ENCODE assay signal across 24 cellular contexts in the genomic region with DNA sequence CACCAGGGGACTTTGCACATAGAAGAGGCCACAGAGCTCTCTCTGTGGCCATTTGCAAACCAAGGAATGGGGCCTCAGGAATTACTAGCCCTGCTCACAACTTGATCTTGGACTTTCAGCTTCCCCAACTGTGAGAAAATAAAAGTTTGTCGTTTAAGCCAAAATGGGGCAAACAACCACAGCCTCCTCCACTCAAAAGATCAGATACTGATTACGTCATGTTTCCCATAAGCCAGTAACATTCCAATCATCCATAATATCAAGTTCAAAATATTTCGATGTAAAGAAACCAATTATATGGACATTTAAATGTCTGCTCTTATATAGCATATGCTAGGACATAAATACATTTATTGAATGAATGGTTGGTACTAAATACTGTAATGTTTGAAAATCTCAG.
DNase-seq lines count a peak whose midpoint lies in the region; ATAC-seq, FAIRE-seq and TF ChIP-seq lines count a peak whose summit lies in the region.
"Had no signal": no experiment of that assay in that cellular context is flagged by ENCODE, and none has a peak within 500 bp of the region (broad histone marks: within the 10 kb centered on the region; RNA-seq: fewer than 3 reads in every experiment).

No MANE protein-coding gene starts in this region.

- TF ChIP-seq RAD21 in GM12878 (IDR thresholded peaks at IDR 0.05; ENCODE audit: insufficient read depth, low read depth, low read length), result no peak

- H3K4me1 ChIP-seq in GM23338 (ENCODE audit: insufficient read depth), result 0 out of 2 replicates have a peak, but pooled peaks cover 6% of the 10 kb centered on the region
- H3K4me1 ChIP-seq in GM12878 (ENCODE audit: control insufficient read depth, insufficient read depth, low read length), result no peaks in the 10 kb centered on the region
- H3K4me1 ChIP-seq in smooth muscle cell (ENCODE audit: low read depth), result peaks cover 11% of the 10 kb centered on the region
- H3K4me1 ChIP-seq: BLaER1 had no signal

- BruUV-seq in GM12878 (replicated peaks; lab: Mats Ljungman, UMichigan), result no TSS peak

- TF ChIP-seq CTCF in GM23338 (conservative IDR thresholded peaks at IDR 0.05; ENCODE audit: low read depth in 2 of 2) (no peak), GM12878 (IDR thresholded peaks at IDR 0.05 in 2 of 3, conservative IDR thresholded peaks at IDR 0.05 in 1 of 3; ENCODE audit: control insufficient read depth in 2 of 3, extremely low read depth in 1 of 3, insufficient read depth in 1 of 3, low read depth in 3 of 3, low read length in 3 of 3) (no peak), smooth muscle cell (IDR thresholded peaks at IDR 0.05; ENCODE audit: borderline replicate concordance, insufficient read depth, poor library complexity, severe bottlenecking) (no peak)

- DNase-seq in GM23338 (ENCODE audit: low spot score), result no peak
- DNase-seq in GM12878 (ENCODE audit: low read depth, low spot score), result no peak
- DNase-seq in smooth muscle cell (lab: John Stamatoyannopoulos, UW; ENCODE audit: unreplicated experiment), result no peak
- DNase-seq in stimulated activated CD4-positive, alpha-beta T cell treated with anti-CD3 and anti-CD28 coated beads, Interleukin-4, amount 100 ng/mL, for 1 hour, result no peak
- DNase-seq: 8988T; ACHN; BE2C; C1 segment of cervical spinal cord; CD4-positive, alpha-beta memory T cell; CD4-positive, CD25-positive, alpha-beta regulatory T cell; CD8-positive, alpha-beta memory T cell; COR-L47; DMS 273 treated with DMSO at 0.1 percent for 48 hours; DMS153; DMS53; DMS79; DND-41; EL; GDM1 had no signal

- peaks cover 2% of the 10 kb centered on the region for H3K27me3 Mint-ChIP-seq in GM23338 (ENCODE audit: insufficient read depth, low read depth, poor library complexity)
- H3K27me3 Mint-ChIP-seq: CD4-positive, alpha-beta memory T cell; CD4-positive, CD25-positive, alpha-beta regulatory T cell had no signal

- ATAC-seq in GM23338, result peak; percentile 44; the same call in 2 of the 3 replicates
- ATAC-seq in GM12878, result no peak
- no peak for ATAC-seq in HG03159 (IDR thresholded peaks at IDR 0.05; ENCODE audit: unreplicated experiment)

- H3K4me2 ChIP-seq in GM23338 (no peak overlapping the region), GM12878 (ENCODE audit: control insufficient read depth, insufficient read depth) (no peak overlapping the region), smooth muscle cell (no peak overlapping the region)
- H3K4me2 ChIP-seq: BLaER1 had no signal

- in situ Hi-C loops in GM12878 (cut with MboI), result no loop called here

- H3K27me3 ChIP-seq in GM23338 (ENCODE audit: insufficient read depth) (no peaks in the 10 kb centered on the region), GM12878 (replicated peaks in 1 of 2; ENCODE audit: control insufficient read depth in 2 of 2, insufficient read depth in 2 of 2, low read length in 1 of 2) (no peaks in the 10 kb centered on the region), smooth muscle cell (ENCODE audit: low read depth) (no peaks in the 10 kb centered on the region)
- H3K27me3 ChIP-seq: BE2C, BLaER1 had no signal

- POLR2A ChIA-PET in GM12878 (lab: Charles Lee), result no interaction called here

- H3F3A ChIP-seq in GM23338 (replicated peaks; ENCODE audit: low read depth), result no peaks in the 10 kb centered on the region
- peaks cover 17% of the 10 kb centered on the region for H3F3A ChIP-seq in smooth muscle cell (ENCODE audit: low read depth)

- CTCF ChIA-PET in GM12878 (lab: Yijun Ruan, JAX), result interaction anchor here (0.7 kb wide), 1 partner anchor 536 kb away, joined by 3 read pairs; no protein-coding TSS in a partner anchor

- RAD21 ChIA-PET in GM12878 (lab: Charles Lee; ENCODE audit: unreplicated experiment), result no interaction called here

- 0 out of 2 replicates have a peak, but pooled peaks cover 7% of the 10 kb centered on the region for H3K9me2 ChIP-seq in GM23338 (ENCODE audit: insufficient read depth)

- SMC1A ChIA-PET in GM12878 (lab: Charles Lee; ENCODE audit: uncharacterized antibody, unreplicated experiment), result no interaction called here

- no peaks in the 10 kb centered on the region for H3K79me2 ChIP-seq in GM23338 (replicated peaks; ENCODE audit: insufficient read depth)
- no peaks in the 10 kb centered on the region for H3K79me2 ChIP-seq in GM12878 (ENCODE audit: control insufficient read depth, insufficient read depth, low read length)
- peaks cover 16% of the 10 kb centered on the region for H3K79me2 ChIP-seq in smooth muscle cell (ENCODE audit: low read depth)

- H3K4me3 ChIP-seq in GM23338 (no peak overlapping the region), GM12878 (no peak overlapping the region), smooth muscle cell (no peak overlapping the region)
- H3K4me3 ChIP-seq: BLaER1 had no signal

- peaks cover under 1% of the 10 kb centered on the region; the same call in 1 of the 3 replicates for H3K36me3 Mint-ChIP-seq in GM23338 (ENCODE audit: low read depth)
- H3K36me3 Mint-ChIP-seq: CD14-positive monocyte; CD4-positive, CD25-positive, alpha-beta regulatory T cell; CD8-positive, alpha-beta memory T cell had no signal

- H3K36me3 ChIP-seq in GM23338 (ENCODE audit: insufficient read depth) (no peaks in the 10 kb centered on the region; the same call in 1 of the 2 replicates), GM12878 (ENCODE audit: control insufficient read depth in 2 of 2, insufficient read depth in 2 of 2, low read length in 1 of 2) (no peaks in the 10 kb centered on the region), smooth muscle cell (ENCODE audit: low read depth) (no peaks in the 10 kb centered on the region)
- H3K36me3 ChIP-seq: BE2C, BLaER1 had no signal

- TF ChIP-seq EP300 in GM12878 (IDR thresholded peaks at IDR 0.05; ENCODE audit: borderline replicate concordance in 1 of 2, control insufficient read depth in 1 of 2, low read depth in 2 of 2, low read length in 2 of 2), result no peak

- H3K9me3 Mint-ChIP-seq in GM23338, result peaks cover 6% of the 10 kb centered on the region

- H3K27ac Mint-ChIP-seq in GM23338, result no peak overlapping the region
- H3K27ac Mint-ChIP-seq: CD14-positive monocyte; CD4-positive, alpha-beta memory T cell; CD4-positive, CD25-positive, alpha-beta regulatory T cell; CD8-positive, alpha-beta memory T cell had no signal

- H3K9me3 ChIP-seq in GM12878 (replicated peaks; ENCODE audit: control insufficient read depth, insufficient read depth, low read length) (no peaks in the 10 kb centered on the region), smooth muscle cell (replicated peaks; ENCODE audit: low read depth) (peaks cover 5% of the 10 kb centered on the region)

- H4K20me1 ChIP-seq in GM23338 (replicated peaks; ENCODE audit: insufficient read depth), result no peaks in the 10 kb centered on the region
- H4K20me1 ChIP-seq in GM12878 (ENCODE audit: control insufficient read depth, insufficient read depth), result no peaks in the 10 kb centered on the region
- H4K20me1 ChIP-seq in smooth muscle cell (ENCODE audit: low read depth), result no peaks in the 10 kb centered on the region
- H4K20me1 ChIP-seq: BLaER1 had no signal

- peaks cover 8% of the 10 kb centered on the region for H3K4me1 Mint-ChIP-seq in GM23338
- H3K4me1 Mint-ChIP-seq: CD14-positive monocyte; CD4-positive, alpha-beta memory T cell; CD4-positive, CD25-positive, alpha-beta regulatory T cell; CD8-positive, alpha-beta memory T cell had no signal

- no peak overlapping the region for H3K27ac ChIP-seq in GM23338 (ENCODE audit: low read depth)
- H3K27ac ChIP-seq in GM12878 (ENCODE audit: control insufficient read depth, insufficient read depth), result no peak overlapping the region
- peak overlapping the region; percentile 97 for H3K27ac ChIP-seq in smooth muscle cell (ENCODE audit: low read depth)
- H3K27ac ChIP-seq: BLaER1 had no signal

- H3K4me3 Mint-ChIP-seq in GM23338, result no peak overlapping the region
- H3K4me3 Mint-ChIP-seq: CD14-positive monocyte; CD4-positive, alpha-beta memory T cell; CD4-positive, CD25-positive, alpha-beta regulatory T cell; CD8-positive, alpha-beta memory T cell had no signal

- intact Hi-C loops in GM12878 (cut with micrococcal nuclease; ENCODE audit: unreplicated experiment), result no loop called here

- no peak for FAIRE-seq in GM12878 (lab: Jason Lieb, UNC)
- FAIRE-seq: GM12891, GM19239 had no signal

- H3K9ac ChIP-seq in GM12878 (ENCODE audit: control insufficient read depth, insufficient read depth, low read length) (no peak overlapping the region), smooth muscle cell (ENCODE audit: low read depth) (no peak overlapping the region)
- H3K9ac ChIP-seq: BLaER1 had no signal

- no peak for TF ChIP-seq POLR2A in GM12878 (IDR thresholded peaks at IDR 0.05; ENCODE audit: low read depth, low read length)

- 14% methylated on average over 3 of the region's 3 CpGs for WGBS in GM12878 (ENCODE audit: insufficient coverage, insufficient replicate concordance, low lambda C conversion rate, missing lambda C conversion rate)
- 72% methylated on average over 3 of the region's 3 CpGs for WGBS in smooth muscle cell (ENCODE audit: low lambda C conversion rate)

- H2AFZ ChIP-seq in GM23338 (no peak overlapping the region), GM12878 (ENCODE audit: control insufficient read depth, low read depth, low read length) (no peak overlapping the region), smooth muscle cell (ENCODE audit: low read depth) (peak overlapping the region; percentile 36)

TF ChIP-seq in GM23338, 12 proteins besides CTCF, POLR2A, EP300 and RAD21:
- TF ChIP-seq EZH2phosphoT487 (IDR thresholded peaks at IDR 0.05; ENCODE audit: unreplicated experiment) (no peak), ZNF114 (CRISPR knock-in tag; IDR thresholded peaks at IDR 0.05) (no peak)
- TF ChIP-seq, protein P1, sequence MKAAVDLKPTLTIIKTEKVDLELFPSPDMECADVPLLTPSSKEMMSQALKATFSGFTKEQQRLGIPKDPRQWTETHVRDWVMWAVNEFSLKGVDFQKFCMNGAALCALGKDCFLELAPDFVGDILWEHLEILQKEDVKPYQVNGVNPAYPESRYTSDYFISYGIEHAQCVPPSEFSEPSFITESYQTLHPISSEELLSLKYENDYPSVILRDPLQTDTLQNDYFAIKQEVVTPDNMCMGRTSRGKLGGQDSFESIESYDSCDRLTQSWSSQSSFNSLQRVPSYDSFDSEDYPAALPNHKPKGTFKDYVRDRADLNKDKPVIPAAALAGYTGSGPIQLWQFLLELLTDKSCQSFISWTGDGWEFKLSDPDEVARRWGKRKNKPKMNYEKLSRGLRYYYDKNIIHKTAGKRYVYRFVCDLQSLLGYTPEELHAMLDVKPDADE (IDR thresholded peaks at IDR 0.05), result no peak
TF ChIP-seq in GM23338: peak in this region for 0.

TF ChIP-seq in GM12878, 131 proteins besides CTCF, POLR2A, EP300 and RAD21 (continues in another document):
- TF ChIP-seq ATF7 (IDR thresholded peaks at IDR 0.05; ENCODE audit: low read depth), result peak; percentile 27; the same call in 1 of the 2 replicates
